1 cellular context compared by ENCODE assay signal in the genomic region with DNA sequence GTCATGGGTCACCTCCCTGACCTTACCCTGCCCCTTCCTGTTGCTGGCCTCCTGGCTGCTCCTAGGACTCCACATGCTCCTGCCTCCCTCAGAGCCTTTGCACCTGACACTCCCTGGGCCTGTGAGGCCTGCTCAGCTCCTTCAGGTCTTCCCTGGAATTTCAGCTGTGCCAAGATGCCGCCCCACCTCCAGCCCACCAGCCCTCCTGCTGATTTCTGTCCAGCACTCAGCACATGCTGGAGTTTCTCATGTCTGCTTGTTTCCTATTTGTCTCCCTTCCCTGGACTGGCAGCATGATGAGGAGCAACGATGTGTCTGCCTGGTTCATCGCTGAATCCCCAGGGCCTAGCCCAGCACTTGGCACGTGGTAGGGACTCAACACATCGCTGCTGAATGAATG.
TF ChIP-seq lines count a peak whose summit lies in the region.

No MANE protein-coding gene starts in this region.

TF ChIP-seq in IMR-90, 13 proteins besides CTCF, POLR2A, EP300 and RAD21:
- TF ChIP-seq, protein P1, sequence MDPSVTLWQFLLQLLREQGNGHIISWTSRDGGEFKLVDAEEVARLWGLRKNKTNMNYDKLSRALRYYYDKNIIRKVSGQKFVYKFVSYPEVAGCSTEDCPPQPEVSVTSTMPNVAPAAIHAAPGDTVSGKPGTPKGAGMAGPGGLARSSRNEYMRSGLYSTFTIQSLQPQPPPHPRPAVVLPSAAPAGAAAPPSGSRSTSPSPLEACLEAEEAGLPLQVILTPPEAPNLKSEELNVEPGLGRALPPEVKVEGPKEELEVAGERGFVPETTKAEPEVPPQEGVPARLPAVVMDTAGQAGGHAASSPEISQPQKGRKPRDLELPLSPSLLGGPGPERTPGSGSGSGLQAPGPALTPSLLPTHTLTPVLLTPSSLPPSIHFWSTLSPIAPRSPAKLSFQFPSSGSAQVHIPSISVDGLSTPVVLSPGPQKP (IDR thresholded peaks at IDR 0.05; ENCODE audit: borderline replicate concordance, low read depth, low read length), result no peak
- TF ChIP-seq RCOR1 (IDR thresholded peaks at IDR 0.05; ENCODE audit: insufficient replicate concordance, low read length), result no peak
- TF ChIP-seq, protein P2, sequence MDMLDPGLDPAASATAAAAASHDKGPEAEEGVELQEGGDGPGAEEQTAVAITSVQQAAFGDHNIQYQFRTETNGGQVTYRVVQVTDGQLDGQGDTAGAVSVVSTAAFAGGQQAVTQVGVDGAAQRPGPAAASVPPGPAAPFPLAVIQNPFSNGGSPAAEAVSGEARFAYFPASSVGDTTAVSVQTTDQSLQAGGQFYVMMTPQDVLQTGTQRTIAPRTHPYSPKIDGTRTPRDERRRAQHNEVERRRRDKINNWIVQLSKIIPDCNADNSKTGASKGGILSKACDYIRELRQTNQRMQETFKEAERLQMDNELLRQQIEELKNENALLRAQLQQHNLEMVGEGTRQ (IDR thresholded peaks at IDR 0.05; ENCODE audit: low read depth, low read length), result no peak
- no peak for TF ChIP-seq MAZ (IDR thresholded peaks at IDR 0.05; ENCODE audit: borderline replicate concordance, low read depth, low read length)
- TF ChIP-seq CHD1 (IDR thresholded peaks at IDR 0.05; ENCODE audit: low read depth, low read length), result no peak
- no peak for TF ChIP-seq SMC3 (IDR thresholded peaks at IDR 0.05; ENCODE audit: low read depth, low read length)
- no peak for TF ChIP-seq MXI1 (IDR thresholded peaks at IDR 0.05; ENCODE audit: borderline replicate concordance, low read depth, low read length)
- no peak for TF ChIP-seq RFX5 (IDR thresholded peaks at IDR 0.05; ENCODE audit: low read depth, low read length)
- no peak for TF ChIP-seq CEBPB (IDR thresholded peaks at IDR 0.05; ENCODE audit: low read depth, low read length)
- TF ChIP-seq FOS (IDR thresholded peaks at IDR 0.05; ENCODE audit: low read depth, low read length), result no peak
- no peak for TF ChIP-seq NFE2L2 (IDR thresholded peaks at IDR 0.05; ENCODE audit: low read depth, low read length)
